ENCODE assay signal across 2 cellular contexts in genomic region chr5:140883927-140884697, GRCh38.
TF ChIP-seq lines count a peak whose summit lies in the region.

No MANE protein-coding gene starts in this region.

TF ChIP-seq in GM23338, 12 proteins besides CTCF, POLR2A, EP300 and RAD21:
- TF ChIP-seq EZH2phosphoT487 (IDR thresholded peaks at IDR 0.05; ENCODE audit: unreplicated experiment) (no peak), NANOG (IDR thresholded peaks at IDR 0.05; ENCODE audit: borderline replicate concordance) (no peak), ZNF331 (CRISPR knock-in tag; IDR thresholded peaks at IDR 0.05; ENCODE audit: low read depth) (no peak), STAT1 (IDR thresholded peaks at IDR 0.05; ENCODE audit: unreplicated experiment) (no peak)
TF ChIP-seq in GM23338: peak in this region for 0.

TF ChIP-seq in WTC11, 78 proteins besides CTCF, POLR2A, EP300 and RAD21:
- TF ChIP-seq ESRRA (CRISPR knock-in tag; IDR thresholded peaks at IDR 0.05; ENCODE audit: borderline replicate concordance) = no peak
- TF ChIP-seq ZNF232 (CRISPR knock-in tag; IDR thresholded peaks at IDR 0.05) = no peak
TF ChIP-seq in WTC11: peak in this region for 0.
